In the genomic region with DNA sequence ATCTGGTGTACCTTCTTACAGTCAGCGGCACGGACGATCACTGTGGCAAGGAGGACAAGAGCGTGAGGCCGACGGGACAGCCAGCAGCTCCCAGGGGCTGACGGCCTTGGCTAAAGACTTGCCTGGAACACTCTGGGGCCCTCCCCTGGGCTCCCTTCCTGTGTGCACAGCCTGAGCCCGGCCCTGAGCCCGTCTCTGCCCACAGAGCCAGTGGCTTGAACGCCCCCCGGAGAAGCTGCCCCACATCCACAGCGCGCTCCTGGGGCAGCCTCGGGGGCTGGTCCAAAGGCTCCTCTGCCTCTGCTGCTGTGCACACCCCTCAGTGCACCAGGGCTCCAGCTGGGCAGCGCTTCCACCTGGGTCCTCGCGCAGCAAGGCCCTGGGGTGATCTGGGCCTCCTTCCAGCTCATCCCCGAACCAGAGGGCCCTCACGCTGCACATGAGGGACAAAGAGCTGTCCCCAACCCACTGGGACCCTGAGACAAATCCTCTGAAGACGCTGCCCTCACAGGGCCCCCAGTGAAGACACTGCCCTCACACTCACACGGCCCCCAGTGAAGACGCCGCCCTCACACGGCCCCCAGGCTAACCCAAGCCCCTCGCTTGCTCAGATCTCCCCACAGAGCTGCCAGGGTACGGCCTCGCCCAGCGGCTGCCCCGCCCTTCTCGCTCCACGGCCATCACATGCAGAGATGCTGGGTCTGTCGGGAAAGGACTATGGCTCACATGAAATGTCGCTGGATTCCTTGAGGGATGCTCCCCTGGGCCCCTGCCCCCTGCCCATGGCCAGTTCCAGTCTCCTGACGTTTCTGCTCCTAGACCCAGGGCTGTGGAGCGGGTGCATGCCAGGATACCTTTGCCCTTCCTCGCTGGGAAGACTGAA, we compare ENCODE assay signal across 27 cellular contexts.
DNase-seq lines count a peak whose midpoint lies in the region; ATAC-seq and TF ChIP-seq lines count a peak whose summit lies in the region.
"Had no signal": no experiment of that assay in that cellular context is flagged by ENCODE, and none has a peak within 500 bp of the region (broad histone marks: within the 10 kb centered on the region; RNA-seq: fewer than 3 reads in every experiment).

No MANE protein-coding gene starts in this region.

- H3F3A ChIP-seq in OCI-LY1 (ENCODE audit: insufficient read depth, low read length): 0 out of 2 replicates have a peak, but pooled peaks cover 6% of the 10 kb centered on the region

- H3K79me2 ChIP-seq in OCI-LY1 (ENCODE audit: insufficient read depth, low read length): no peaks in the 10 kb centered on the region

- H3K36me3 ChIP-seq in BLaER1: peaks cover 19% of the 10 kb centered on the region
- H3K36me3 ChIP-seq in OCI-LY1 (ENCODE audit: insufficient read depth, low read length): no peaks in the 10 kb centered on the region; the same call in 1 of the 2 replicates

- no peak for ATAC-seq in GM18520 (IDR thresholded peaks at IDR 0.05; ENCODE audit: unreplicated experiment)
- ATAC-seq: A549; CD8-positive, alpha-beta T cell; GM12878 had no signal

- H3K9ac ChIP-seq in BLaER1 (no peak overlapping the region), OCI-LY1 (ENCODE audit: low read length) (no peak overlapping the region)
- H3K9ac ChIP-seq: SK-N-SH had no signal

- H3K9me3 ChIP-seq in BLaER1 (no peaks in the 10 kb centered on the region), OCI-LY1 (ENCODE audit: low read length) (no peaks in the 10 kb centered on the region)
- H3K9me3 ChIP-seq: A549, Caco-2, SK-N-SH had no signal

- no peaks in the 10 kb centered on the region for H3K9me3 Mint-ChIP-seq in nephron progenitor cell
- H3K9me3 Mint-ChIP-seq: CD8-positive, alpha-beta T cell; IgD-negative memory B cell had no signal

- no peaks in the 10 kb centered on the region for H3K4me1 Mint-ChIP-seq in nephron progenitor cell

- no peak overlapping the region for H2AFZ ChIP-seq in OCI-LY1 (ENCODE audit: low read length)

- no peaks in the 10 kb centered on the region for H4K20me1 ChIP-seq in BLaER1
- no peaks in the 10 kb centered on the region for H4K20me1 ChIP-seq in OCI-LY1 (ENCODE audit: insufficient read depth, low read length)

- H3K4me3 ChIP-seq in BLaER1: no peak overlapping the region
- H3K4me3 ChIP-seq in OCI-LY1 (ENCODE audit: low read depth, low read length, poor library complexity, severe bottlenecking): no peak overlapping the region
- H3K4me3 ChIP-seq: A549, GM12878 had no signal

- H3K36me3 Mint-ChIP-seq in nephron progenitor cell (ENCODE audit: low read depth): peaks cover 55% of the 10 kb centered on the region
- H3K36me3 Mint-ChIP-seq: CD8-positive, alpha-beta T cell had no signal

- H3K4me1 ChIP-seq in BLaER1 (peaks cover 50% of the 10 kb centered on the region), OCI-LY1 (ENCODE audit: insufficient read depth, low read length, severe bottlenecking) (peaks cover 78% of the 10 kb centered on the region)
- H3K4me1 ChIP-seq: Caco-2 had no signal

- H3K27ac Mint-ChIP-seq in nephron progenitor cell: peak overlapping the region; percentile 36
- H3K27ac Mint-ChIP-seq: CD8-positive, alpha-beta T cell had no signal

- TF ChIP-seq CTCF in OCI-LY1 (IDR thresholded peaks at IDR 0.05; ENCODE audit: low read length) (no peak), nephron progenitor cell (IDR thresholded peaks at IDR 0.05) (no peak)

- no peaks in the 10 kb centered on the region for H3K27me3 ChIP-seq in BLaER1
- no peaks in the 10 kb centered on the region for H3K27me3 ChIP-seq in OCI-LY1 (ENCODE audit: insufficient read depth, low read length)

- H3K4me2 ChIP-seq in BLaER1: no peak overlapping the region
- no peak overlapping the region for H3K4me2 ChIP-seq in OCI-LY1 (ENCODE audit: low read length)
- H3K4me2 ChIP-seq: A549, SK-N-SH had no signal

- H3K27me3 Mint-ChIP-seq in nephron progenitor cell (ENCODE audit: low read depth, poor library complexity): no peaks in the 10 kb centered on the region
- H3K27me3 Mint-ChIP-seq: IgD-negative memory B cell had no signal

- DNase-seq in islet precursor cell (peak; percentile 50), nephron progenitor cell (no peak), pons (ENCODE audit: low spot score) (no peak)
- DNase-seq in stimulated activated naive CD4-positive, alpha-beta T cell treated with Interleukin-2 at 50 U/mL for 16 hours (lab: John Stamatoyannopoulos, UW): no peak
- DNase-seq: Caco-2; CD8-positive, alpha-beta T cell; DMS 273 treated with DMSO at 0.1 percent for 48 hours; DMS79; GDM1; NCI-H1048; NCI-H1417; NCI-H1694; NCI-H2029 treated with DMSO at 0.1 percent for 48 hours; NCI-H446 treated with DMSO at 0.1 percent for 48 hours; NCI-H526; NCI-H82; RPMI8226; SIG-M5; SK-N-SH; SW 1271 had no signal

- no peaks in the 10 kb centered on the region for H3K9me2 ChIP-seq in OCI-LY1 (ENCODE audit: low read depth, low read length)
- H3K9me2 ChIP-seq: SK-N-SH had no signal

- H3K4me3 Mint-ChIP-seq in nephron progenitor cell: no peak overlapping the region
- H3K4me3 Mint-ChIP-seq: CD8-positive, alpha-beta T cell had no signal

- H3K27ac ChIP-seq in BLaER1 (peak overlapping the region; percentile 4; the same call in 1 of the 2 replicates), OCI-LY1 (ENCODE audit: low read depth, low read length, poor library complexity, severe bottlenecking) (peak overlapping the region; percentile 18)
- H3K27ac ChIP-seq: A549, C4-2B had no signal
